ENCODE assay signal across 8 cellular contexts in the genomic region with DNA sequence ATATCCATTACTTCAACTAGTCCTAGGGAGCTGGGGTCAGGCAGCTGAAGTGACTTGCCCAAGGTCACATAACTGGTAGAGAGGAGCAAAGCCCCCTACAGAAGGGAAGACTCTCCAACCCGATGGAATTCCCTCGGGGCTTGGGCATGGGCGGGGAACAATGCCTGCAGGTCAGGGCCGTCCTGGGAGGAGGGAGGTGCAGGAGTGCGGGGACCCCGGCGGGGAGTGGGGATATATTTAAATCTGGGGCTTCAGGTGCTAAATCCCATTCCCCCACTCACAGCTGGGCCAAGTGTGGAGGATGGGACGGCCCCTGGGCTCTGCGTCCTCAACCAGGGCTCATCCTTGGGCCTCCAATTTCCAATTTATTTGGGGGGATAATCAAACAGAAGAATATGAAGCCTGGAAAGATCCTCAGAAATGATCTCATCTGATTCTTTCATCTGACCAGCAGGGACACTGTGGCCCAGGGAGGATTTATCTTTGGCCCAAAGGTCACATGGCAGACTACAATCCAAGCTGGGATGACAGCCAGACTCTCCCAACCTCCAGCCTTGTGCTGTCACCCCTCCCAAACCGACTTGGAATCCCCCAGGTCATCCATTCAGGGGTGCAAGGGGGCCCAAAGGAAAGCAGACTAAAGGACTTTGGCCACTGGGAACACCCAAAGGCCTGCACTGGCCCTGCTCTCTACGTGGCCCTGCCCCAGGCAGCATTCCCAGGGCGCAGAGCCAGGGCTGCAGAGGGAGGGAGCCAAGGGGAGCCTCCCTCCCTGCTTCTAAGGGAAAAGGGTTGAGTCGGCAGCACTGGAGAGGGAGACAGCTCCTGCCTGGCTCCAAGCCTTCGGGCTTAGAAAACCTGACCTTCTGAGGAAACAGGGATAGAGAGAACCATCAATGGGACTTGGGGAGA. TPM values are rescaled to one million over a fixed set of nuclear protein-coding genes. Genes with fewer than 3 reads are reported as not detected.
DNase-seq lines count a peak whose midpoint lies in the region; ATAC-seq and TF ChIP-seq lines count a peak whose summit lies in the region.

No MANE protein-coding gene starts in this region.

- H3K4me1 Mint-ChIP-seq in IgD-negative memory B cell (peaks cover 11 to 20% (median 18%) of the 10 kb centered on the region in 3 donors), mesothelial cell of epicardium (peaks cover 44% of the 10 kb centered on the region), nephron progenitor cell (peaks cover 42% of the 10 kb centered on the region)

- peak; percentile 96 for DNase-seq in AG08395 (ENCODE audit: low spot score)
- DNase-seq in dermis blood vessel endothelial cell, result peak; percentile 71
- DNase-seq in mesothelial cell of epicardium (ENCODE audit: low spot score in 2 of 2, unreplicated experiment in 2 of 2), result peak in 1 of 2 experiments; percentile 67
- DNase-seq in nephron progenitor cell, result no peak
- DNase-seq in retina, result no peak
- DNase-seq in activated CD4-positive, alpha-beta T cell treated with anti-CD3 and anti-CD28 coated beads for 1 hour, result no peak

- no peak for TF ChIP-seq CTCF in mesothelial cell of epicardium (IDR thresholded peaks at IDR 0.05; ENCODE audit: unreplicated experiment)
- no peak for TF ChIP-seq CTCF in nephron progenitor cell (IDR thresholded peaks at IDR 0.05)

- no peak for ATAC-seq in HG03460 (IDR thresholded peaks at IDR 0.05; ENCODE audit: unreplicated experiment)

- H3K4me3 Mint-ChIP-seq in IgD-negative memory B cell (peak overlapping the region; percentile 6 to 89 (median 54)), mesothelial cell of epicardium (peak overlapping the region; percentile 77), nephron progenitor cell (no peak overlapping the region)

- H3K27me3 Mint-ChIP-seq in IgD-negative memory B cell (no peaks in the 10 kb centered on the region), mesothelial cell of epicardium (ENCODE audit: low read depth) (no peaks in the 10 kb centered on the region), nephron progenitor cell (ENCODE audit: low read depth, poor library complexity) (peaks cover 3% of the 10 kb centered on the region)

- H3K27ac Mint-ChIP-seq in IgD-negative memory B cell (peak overlapping the region in 2 of 3 donors; percentile 39 to 64), mesothelial cell of epicardium (peak overlapping the region; percentile 96), nephron progenitor cell (no peak overlapping the region)

- H3K36me3 Mint-ChIP-seq in IgD-negative memory B cell, result peaks cover 2% of the 10 kb centered on the region
- peaks cover 7% of the 10 kb centered on the region for H3K36me3 Mint-ChIP-seq in mesothelial cell of epicardium
- peaks cover 10% of the 10 kb centered on the region for H3K36me3 Mint-ChIP-seq in nephron progenitor cell (ENCODE audit: low read depth)

- no peaks in the 10 kb centered on the region for H3K9me3 Mint-ChIP-seq in IgD-negative memory B cell
- peaks cover 12% of the 10 kb centered on the region for H3K9me3 Mint-ChIP-seq in mesothelial cell of epicardium
- H3K9me3 Mint-ChIP-seq in nephron progenitor cell, result peaks cover 24% of the 10 kb centered on the region

RNA-seq across cellular contexts. Expression of gene C1QTNF6, which starts 8.7 kb away (rescaled TPM):
- 1.0 TPM for polyA plus RNA-seq in IgD-negative memory B cell
- total RNA-seq in dermis blood vessel endothelial cell (3.1 and 12.5 TPM in 2 replicates), mesothelial cell of epicardium (51.8 to 58.3 TPM (median 54.1 TPM) in 3 replicates)

RNA-seq across cellular contexts. Expression of gene SSTR3, which starts 15.5 kb away (rescaled TPM):
- polyA plus RNA-seq in IgD-negative memory B cell, result 0.95 TPM
- total RNA-seq in dermis blood vessel endothelial cell (not detected in 2 replicates), mesothelial cell of epicardium (0.61 to 0.82 TPM (median 0.69 TPM) in 3 replicates)

RNA-seq across cellular contexts. Expression of gene IL2RB, which starts 47.1 kb away (rescaled TPM):
- polyA plus RNA-seq in IgD-negative memory B cell, result 13.2 TPM
- 0.05 TPM in 1 of 2 replicates, not detected in the other for total RNA-seq in dermis blood vessel endothelial cell
- total RNA-seq in mesothelial cell of epicardium, result 1.6 to 2.1 TPM (median 1.7 TPM) in 3 replicates

RNA-seq across cellular contexts. Expression of gene RAC2, which starts 47.3 kb away (rescaled TPM):
- polyA plus RNA-seq in IgD-negative memory B cell, result 1,067 TPM
- total RNA-seq in dermis blood vessel endothelial cell (11.2 and 32.4 TPM in 2 replicates), mesothelial cell of epicardium (6.3 to 6.5 TPM (median 6.4 TPM) in 3 replicates)

Comparison
In these comparisons a context has a peak if more than half of its experiments do, and no peak if none do; other contexts are left out.
1. DNase-seq: peak in AG08395 (single experiment) and dermis blood vessel endothelial cell (single experiment); none in nephron progenitor cell (single experiment), retina (single experiment) and activated CD4-positive, alpha-beta T cell treated with anti-CD3 and anti-CD28 coated beads for 1 hour (single experiment).